Comparison of ENCODE assay signal across 1 cellular context in the genomic region with DNA sequence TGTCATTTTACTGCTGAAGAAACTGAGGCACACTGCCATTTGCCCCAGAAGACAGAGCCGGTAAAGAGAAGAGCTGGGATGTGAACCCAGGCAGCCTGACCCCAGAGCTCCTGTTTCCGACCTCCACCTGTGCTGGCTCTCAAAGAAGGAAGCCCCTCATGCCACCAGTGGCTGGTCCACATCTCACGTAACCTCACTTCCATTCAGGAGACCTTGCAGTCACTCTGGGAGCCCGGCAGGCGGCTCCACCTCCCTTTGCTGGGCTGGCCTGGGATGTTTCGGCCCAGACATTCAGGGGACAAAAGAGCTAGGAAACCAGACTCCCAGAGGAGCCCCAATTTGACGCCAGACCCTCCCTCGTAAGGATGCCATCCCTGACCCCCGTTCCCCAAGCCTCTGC.
TF ChIP-seq lines count a peak whose summit lies in the region.

No MANE protein-coding gene starts in this region.

TF ChIP-seq in endothelial cell of umbilical vein, 7 proteins besides CTCF, POLR2A, EP300 and RAD21:
- TF ChIP-seq FOS (IDR thresholded peaks at IDR 0.05; ENCODE audit: borderline replicate concordance, insufficient read depth, low read length): no peak
- no peak for TF ChIP-seq MYC (IDR thresholded peaks at IDR 0.05; ENCODE audit: low read depth, low read length)
- TF ChIP-seq JUN (IDR thresholded peaks at IDR 0.05; ENCODE audit: borderline replicate concordance, insufficient read depth, insufficient read length, low read depth): no peak
- no peak for TF ChIP-seq POLR2AphosphoS5 (IDR thresholded peaks at IDR 0.05; ENCODE audit: insufficient read depth, low read depth, low read length)
- TF ChIP-seq GATA2 (IDR thresholded peaks at IDR 0.05; ENCODE audit: insufficient read depth, insufficient read length, low read depth, low read length): no peak
- TF ChIP-seq MAX (IDR thresholded peaks at IDR 0.05; ENCODE audit: insufficient read depth, insufficient read length): no peak
- no peak for TF ChIP-seq EZH2 (IDR thresholded peaks at IDR 0.05; ENCODE audit: borderline replicate concordance, low read depth, low read length, severe bottlenecking)
